ENCODE assay signal across 1 cellular context in the genomic region with DNA sequence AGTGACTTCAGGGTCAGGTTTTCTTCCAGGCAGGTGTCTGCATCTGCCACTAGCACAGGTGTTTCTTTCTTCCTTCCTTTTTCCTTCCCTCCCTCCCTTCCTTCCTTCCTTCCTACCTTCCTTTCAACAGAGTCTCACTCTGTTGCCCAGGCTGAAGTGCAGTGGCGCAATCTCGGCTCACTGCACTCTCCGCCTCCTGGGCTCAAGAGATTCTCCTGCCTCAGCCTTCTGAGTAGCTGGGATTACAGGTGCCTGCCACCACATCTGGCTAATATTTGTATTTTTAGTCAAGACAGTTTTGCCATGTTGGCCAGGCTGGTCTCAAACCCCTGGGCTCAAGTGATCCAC.
TF ChIP-seq lines count a peak whose summit lies in the region.

No MANE protein-coding gene starts in this region.

TF ChIP-seq in K562, 482 proteins besides CTCF, POLR2A, EP300 and RAD21:
- TF ChIP-seq CEBPB (tag; IDR thresholded peaks at IDR 0.05): peak; percentile 76
TF ChIP-seq in K562: peak in this region for 1; not testable (repeated sequence) for 481.
